ENCODE assay signal across 17 cellular contexts in the genomic region with DNA sequence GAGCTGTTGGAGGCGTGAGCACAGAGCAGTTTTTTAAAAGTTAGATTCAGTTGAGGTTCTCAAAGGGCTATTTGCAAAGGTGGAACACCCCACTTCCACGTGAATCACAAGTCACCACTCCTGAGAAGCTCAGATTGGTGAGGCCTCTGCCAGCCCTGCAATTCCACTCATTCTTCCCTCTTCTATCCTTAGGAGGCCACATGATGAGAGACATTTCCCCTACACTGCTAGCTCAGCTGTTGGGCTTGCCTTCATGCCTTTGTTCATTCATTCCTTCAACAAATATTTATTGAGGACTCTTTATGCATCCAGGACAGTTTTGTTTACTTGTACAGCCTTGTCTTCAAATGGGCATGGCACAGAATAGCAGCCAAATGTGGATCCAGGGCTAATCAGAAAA. TPM values are rescaled to one million over a fixed set of nuclear protein-coding genes. Genes with fewer than 3 reads are reported as not detected.
DNase-seq lines count a peak whose midpoint lies in the region; ATAC-seq and TF ChIP-seq lines count a peak whose summit lies in the region.
"Had no signal": no experiment of that assay in that cellular context is flagged by ENCODE, and none has a peak within 500 bp of the region (broad histone marks: within the 10 kb centered on the region; RNA-seq: fewer than 3 reads in every experiment).

No MANE protein-coding gene starts in this region.

- H3K9me3 ChIP-seq in heart right ventricle (no peaks in the 10 kb centered on the region), mucosa of rectum (ENCODE audit: control insufficient read depth in 2 of 2, low read length in 2 of 2) (no peaks in the 10 kb centered on the region), upper lobe of right lung (no peaks in the 10 kb centered on the region)

- H3K4me3 ChIP-seq in heart right ventricle (no peak overlapping the region), choroid plexus epithelial cell (ENCODE audit: low read depth, low read length) (no peak overlapping the region), mucosa of rectum (ENCODE audit: low read length in 2 of 2) (no peak overlapping the region), upper lobe of right lung (no peak overlapping the region)

- H3K9ac ChIP-seq in mucosa of rectum (ENCODE audit: low read depth in 1 of 2, low read length in 2 of 2) = no peak overlapping the region

- H3K27me3 ChIP-seq in heart right ventricle (peaks cover 0 to 51% (median 0%) of the 10 kb centered on the region in 7 donors), mucosa of rectum (ENCODE audit: control insufficient read depth in 2 of 2, insufficient read depth in 2 of 2, low read length in 2 of 2) (peaks cover 6 to 10% of the 10 kb centered on the region in 2 donors), upper lobe of right lung (no peaks in the 10 kb centered on the region)

- ATAC-seq in heart right ventricle (no peak), Right ventricle myocardium superior (ENCODE audit: poor library complexity) (no peak), upper lobe of right lung (no peak), GM21825 (IDR thresholded peaks at IDR 0.05; ENCODE audit: unreplicated experiment) (no peak)

- no peaks in the 10 kb centered on the region for H3K36me3 ChIP-seq in heart right ventricle
- H3K36me3 ChIP-seq in mucosa of rectum (ENCODE audit: control insufficient read depth in 2 of 2, insufficient read depth in 2 of 2, low read length in 2 of 2) = no peaks in the 10 kb centered on the region
- no peaks in the 10 kb centered on the region for H3K36me3 ChIP-seq in upper lobe of right lung

- TF ChIP-seq CTCF in heart right ventricle (IDR thresholded peaks at IDR 0.05) = no peak
- no peak for TF ChIP-seq CTCF in choroid plexus epithelial cell (conservative IDR thresholded peaks at IDR 0.05; ENCODE audit: low read depth, low read length)
- TF ChIP-seq CTCF in upper lobe of right lung (IDR thresholded peaks at IDR 0.05) = no peak

- intact Hi-C loops in heart right ventricle (cut with DNase I) = no loop called here
- intact Hi-C loops in Right ventricle myocardium superior (cut with DNase I) = no loop called here
- intact Hi-C loops in upper lobe of right lung (cut with DNase I) = no loop called here

- WGBS in heart right ventricle, 2 donors = 90 to 93% methylated on average over 2 of the region's 2 CpGs

- H3K4me1 ChIP-seq in heart right ventricle (peaks cover 0 to 33% (median 6%) of the 10 kb centered on the region in 9 donors), mucosa of rectum (ENCODE audit: control insufficient read depth in 2 of 2, insufficient read depth in 2 of 2, low read length in 2 of 2) (peaks cover 12 to 40% of the 10 kb centered on the region in 2 donors), upper lobe of right lung (peaks cover 8% of the 10 kb centered on the region)

- H3K27ac ChIP-seq in heart right ventricle (peak overlapping the region in 9 of 10 donors; percentile 40 to 88 (median 77)), mucosa of rectum (ENCODE audit: low read depth in 2 of 2, low read length in 2 of 2) (peak overlapping the region; percentile 71 to 77), upper lobe of right lung (peak overlapping the region; percentile 80)

- DNase-seq in heart right ventricle (no peak), Right ventricle myocardium superior (no peak), choroid plexus epithelial cell (ENCODE audit: low read depth) (peak; percentile 57), upper lobe of right lung (no peak), MV-4-11 (lab: John Stamatoyannopoulos, UW) (no peak)
- DNase-seq in activated CD8-positive, alpha-beta memory T cell treated with anti-CD3 and anti-CD28 coated beads, Interleukin-2, amount 50 U/mL, for 48 hours = no peak
- DNase-seq: activated effector memory CD4-positive, alpha-beta T cell treated with anti-CD3 and anti-CD28 coated beads, Interleukin-2, amount 50 U/mL, for 16 hours; COR-L47; foreskin melanocyte; NCI-H1048; NCI-H446 treated with DMSO at 0.1 percent for 48 hours; stimulated activated CD4-positive, alpha-beta T cell treated with anti-CD3 and anti-CD28 coated beads, Interleukin-4, amount 100 ng/mL, for 1 hour had no signal

RNA-seq across cellular contexts. Expression of a gene that starts 3.7 kb away (rescaled TPM):
- 10 to 100 TPM in 3 of 10 donors, 1 to 10 TPM in 7; 4.2 to 27.5 (median 6.9) TPM for total RNA-seq in heart right ventricle
- polyA plus RNA-seq in heart right ventricle = 10 to 100 TPM in 1 of 2 donors, 1 to 10 TPM in 1; 5.2 to 11.4 TPM
- total RNA-seq in Right ventricle myocardium superior = 8.6 TPM
- 39.1 TPM for total RNA-seq in upper lobe of right lung
- total RNA-seq: mononuclear cell, OCI-LY7 had no signal
- polyA plus RNA-seq: IgD-negative memory B cell had no signal

RNA-seq across cellular contexts. Expression of a gene that starts 11.1 kb away (rescaled TPM):
- total RNA-seq in heart right ventricle = 1 to 10 TPM; 3.0 to 6.5 (median 5.5) TPM
- 1 to 10 TPM; 4.3 to 8.6 TPM for polyA plus RNA-seq in heart right ventricle
- total RNA-seq in Right ventricle myocardium superior = 4.2 TPM
- total RNA-seq in upper lobe of right lung = 13.9 TPM
- total RNA-seq: OCI-LY7 had no signal
